In genomic region chr3:196055683-196056270, GRCh38 we compare ENCODE assay signal across 1 cellular context.
TF ChIP-seq lines count a peak whose summit lies in the region.

No MANE protein-coding gene starts in this region.

TF ChIP-seq in K562, 482 proteins besides CTCF, POLR2A, EP300 and RAD21 (continued from another document and continues in another):
- no peak for TF ChIP-seq ZFP91 (CRISPR knock-in tag; IDR thresholded peaks at IDR 0.05)
- TF ChIP-seq TEAD4 (IDR thresholded peaks at IDR 0.05; ENCODE audit: low read length), result peak; percentile 38
- no peak for TF ChIP-seq TEAD4 (CRISPR knock-in tag; IDR thresholded peaks at IDR 0.05; ENCODE audit: borderline replicate concordance)
- TF ChIP-seq ELK3 (CRISPR knock-in tag; IDR thresholded peaks at IDR 0.05), result no peak
- TF ChIP-seq C11orf30 (IDR thresholded peaks at IDR 0.05; ENCODE audit: low read depth), result no peak
- TF ChIP-seq ZNF41 (CRISPR knock-in tag; conservative IDR thresholded peaks at IDR 0.05), result 0 out of 2 replicates have a peak, but pooled peaks have one; percentile 23
- TF ChIP-seq ZKSCAN1 (IDR thresholded peaks at IDR 0.05; ENCODE audit: low read depth, low read length), result no peak
- no peak for TF ChIP-seq MED1 (CRISPR knock-in tag; IDR thresholded peaks at IDR 0.05; ENCODE audit: borderline replicate concordance)
- no peak for TF ChIP-seq DEAF1 (CRISPR knock-in tag; IDR thresholded peaks at IDR 0.05)
- TF ChIP-seq BRD4 (IDR thresholded peaks at IDR 0.05), result no peak
- no peak for TF ChIP-seq ARID2 (IDR thresholded peaks at IDR 0.05)
- no peak for TF ChIP-seq MECOM (CRISPR knock-in tag; IDR thresholded peaks at IDR 0.05)
- TF ChIP-seq ZNF511 (CRISPR knock-in tag; IDR thresholded peaks at IDR 0.05), result 0 out of 2 replicates have a peak, but pooled peaks have one; percentile 16
- no peak for TF ChIP-seq FOXJ2 (tag; IDR thresholded peaks at IDR 0.05)
- no peak for TF ChIP-seq MITF (IDR thresholded peaks at IDR 0.05)
- TF ChIP-seq ZC3H8 (IDR thresholded peaks at IDR 0.05), result no peak
- TF ChIP-seq TEAD2 (tag; IDR thresholded peaks at IDR 0.05), result no peak
- no peak for TF ChIP-seq ZZZ3 (IDR thresholded peaks at IDR 0.05)
- TF ChIP-seq ZNF79 (CRISPR knock-in tag; IDR thresholded peaks at IDR 0.05; ENCODE audit: low read depth), result no peak
- no peak for TF ChIP-seq CSDE1 (IDR thresholded peaks at IDR 0.05)
- TF ChIP-seq HDAC2 (IDR thresholded peaks at IDR 0.05), result peak; percentile 74
- peak; percentile 73; the same call in 1 of the 2 replicates for TF ChIP-seq ZNF589 (CRISPR knock-in tag; IDR thresholded peaks at IDR 0.05; ENCODE audit: low read depth)
- TF ChIP-seq ATF6 (CRISPR knock-in tag; IDR thresholded peaks at IDR 0.05), result no peak
- TF ChIP-seq CHD7 (IDR thresholded peaks at IDR 0.05; ENCODE audit: low read depth, low read length), result no peak
- TF ChIP-seq BCOR (IDR thresholded peaks at IDR 0.05), result no peak
- TF ChIP-seq ARID1B (IDR thresholded peaks at IDR 0.05), result peak; percentile 19; the same call in 1 of the 2 replicates
- TF ChIP-seq BRCA1 (IDR thresholded peaks at IDR 0.05), result no peak
- TF ChIP-seq BRCA1 (CRISPR knock-in tag; IDR thresholded peaks at IDR 0.05), result no peak
- no peak for TF ChIP-seq E4F1 (CRISPR knock-in tag; IDR thresholded peaks at IDR 0.05; ENCODE audit: borderline replicate concordance)
- no peak for TF ChIP-seq BRD9 (IDR thresholded peaks at IDR 0.05; ENCODE audit: low read depth, partially characterized antibody)
- TF ChIP-seq RNF2 (IDR thresholded peaks at IDR 0.05), result no peak; the same call in 1 of the 2 replicates
- no peak for TF ChIP-seq ZFPM2 (CRISPR knock-in tag; IDR thresholded peaks at IDR 0.05)
- no peak for TF ChIP-seq BACH1 (tag; IDR thresholded peaks at IDR 0.05)
- no peak for TF ChIP-seq SMARCC2 (IDR thresholded peaks at IDR 0.05; ENCODE audit: low read depth)
- no peak for TF ChIP-seq KLF10 (CRISPR knock-in tag; IDR thresholded peaks at IDR 0.05)
- TF ChIP-seq RBM15 (IDR thresholded peaks at IDR 0.05; ENCODE audit: insufficient read depth, low read length), result no peak
